Comparison of ENCODE assay signal across 27 cellular contexts in the genomic region with DNA sequence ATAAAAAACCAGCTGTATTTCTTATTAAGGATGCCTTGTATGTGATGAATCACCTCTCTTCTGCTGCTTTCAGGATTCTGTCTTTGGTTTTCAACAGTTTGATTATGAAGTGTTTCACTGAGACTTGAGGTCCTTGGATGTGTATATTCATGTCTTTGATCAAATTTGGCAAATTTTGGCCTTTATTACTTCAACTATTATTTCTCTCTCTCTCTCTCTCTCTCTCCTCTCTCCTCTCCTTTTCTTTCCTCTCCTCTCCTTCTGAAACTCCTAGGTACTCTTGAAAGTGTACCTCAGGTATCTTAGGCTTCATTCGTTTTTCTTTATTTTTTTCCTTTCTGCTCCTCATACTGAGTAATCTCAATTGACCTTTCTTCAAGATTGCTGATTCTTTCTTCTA.
"Had no signal": no experiment of that assay in that cellular context is flagged by ENCODE, and none has a peak within 500 bp of the region (broad histone marks: within the 10 kb centered on the region; RNA-seq: fewer than 3 reads in every experiment).

No MANE protein-coding gene starts in this region.

- H3K9ac ChIP-seq: neural progenitor cell had no signal

- H3K4me3 ChIP-seq: neural progenitor cell, pancreas, prostate gland, right lobe of liver, sigmoid colon, stomach, thoracic aorta, thyroid gland, transverse colon, upper lobe of right lung, uterus had no signal

- H3K36me3 ChIP-seq: neural progenitor cell, pancreas, prostate gland, right lobe of liver, sigmoid colon, stomach, thoracic aorta, thyroid gland, transverse colon, upper lobe of right lung, uterus had no signal

- H3K27me3 Mint-ChIP-seq: type B pancreatic cell had no signal

- H3K4me3 Mint-ChIP-seq: naive thymus-derived CD4-positive, alpha-beta T cell; natural killer cell; nephron; neural progenitor cell; stimulated activated effector memory CD8-positive, alpha-beta T cell treated with anti-CD3 and anti-CD28 coated beads, Interleukin-12 subunit alpha, Interleukin-12 subunit beta, amount 100 ng/mL, for 72 hours; stimulated activated naive B cell treated with anti-CD40 and anti-IgM and Interleukin-4, amounts not matched to agents 10 μg/mL and 1 μg/mL and 100 μg/mL, for 72 hours; stimulated activated naive CD8-positive, alpha-beta T cell treated with anti-CD3 and anti-CD28 coated beads, Interleukin-15, Interleukin-2, amounts not matched to agents 100 ng/mL and 50 ng/mL, for 24 hours; type B pancreatic cell had no signal

- H2AFZ ChIP-seq: neural progenitor cell had no signal

- FAIRE-seq: pancreas, small intestine had no signal

- H3K27ac Mint-ChIP-seq: natural killer cell; nephron; neural progenitor cell; stimulated activated effector memory CD8-positive, alpha-beta T cell treated with anti-CD3 and anti-CD28 coated beads, Interleukin-12 subunit alpha, Interleukin-12 subunit beta, amount 100 ng/mL, for 72 hours; stimulated activated naive B cell treated with anti-CD40 and anti-IgM and Interleukin-4, amounts not matched to agents 10 μg/mL and 1 μg/mL and 100 μg/mL, for 72 hours; stimulated activated naive CD8-positive, alpha-beta T cell treated with anti-CD3 and anti-CD28 coated beads, Interleukin-15, Interleukin-2, amounts not matched to agents 100 ng/mL and 50 ng/mL, for 24 hours; type B pancreatic cell had no signal

- H3K4me1 Mint-ChIP-seq: stimulated activated effector memory CD8-positive, alpha-beta T cell treated with anti-CD3 and anti-CD28 coated beads, Interleukin-12 subunit alpha, Interleukin-12 subunit beta, amount 100 ng/mL, for 72 hours had no signal

- DNase-seq: naive thymus-derived CD4-positive, alpha-beta T cell; natural killer cell; occipital lobe; pancreas; retina; right cardiac atrium; right lobe of liver; sigmoid colon; small intestine; stimulated activated CD4-positive, alpha-beta T cell treated with anti-CD3 and anti-CD28 coated beads, Interleukin-15, amount 100 ng/mL, for 24 hours; stimulated activated CD4-positive, alpha-beta T cell treated with anti-CD3 and anti-CD28 coated beads, Interleukin-2, amount 100 ng/mL, for 24 hours; stimulated activated CD4-positive, alpha-beta T cell treated with anti-CD3 and anti-CD28 coated beads, Interleukin-2, amount 100 ng/mL, for 48 hours; stimulated activated CD4-positive, alpha-beta T cell treated with anti-CD3 and anti-CD28 coated beads, Interleukin-4, amount 100 ng/mL, for 24 hours; stimulated activated naive B cell treated with anti-CD40 and anti-IgM and Interleukin-4, amounts not matched to agents 10 μg/mL and 1 μg/mL and 100 μg/mL, for 72 hours; stimulated activated naive CD4-positive, alpha-beta T cell treated with Interleukin-2 at 50 U/mL for 16 hours; stomach; thyroid gland; transverse colon; upper lobe of right lung; uterus had no signal

- H3K27ac ChIP-seq: neural progenitor cell, pancreas, prostate gland, right lobe of liver, sigmoid colon, stomach, thoracic aorta, thyroid gland, transverse colon, upper lobe of right lung had no signal

- ATAC-seq: naive thymus-derived CD4-positive, alpha-beta T cell; natural killer cell; pancreas; right cardiac atrium; right lobe of liver; stimulated activated effector memory CD8-positive, alpha-beta T cell treated with anti-CD3 and anti-CD28 coated beads, Interleukin-12 subunit alpha, Interleukin-12 subunit beta, amount 100 ng/mL, for 72 hours; stimulated activated naive B cell treated with anti-CD40 and anti-IgM and Interleukin-4, amounts not matched to agents 10 μg/mL and 1 μg/mL and 100 μg/mL, for 72 hours; upper lobe of right lung had no signal

- H3K4me1 ChIP-seq: neural progenitor cell, pancreas, prostate gland, right lobe of liver, sigmoid colon, uterus had no signal

- H3K36me3 Mint-ChIP-seq: stimulated activated effector memory CD8-positive, alpha-beta T cell treated with anti-CD3 and anti-CD28 coated beads, Interleukin-12 subunit alpha, Interleukin-12 subunit beta, amount 100 ng/mL, for 72 hours; type B pancreatic cell had no signal

- H3K9me3 ChIP-seq: pancreas, prostate gland, right lobe of liver, thyroid gland, uterus had no signal

- H3K4me2 ChIP-seq: neural progenitor cell had no signal

- H3K27me3 ChIP-seq: neural progenitor cell, pancreas, right lobe of liver, sigmoid colon, thyroid gland, transverse colon, upper lobe of right lung, uterus had no signal
